In the genomic region with DNA sequence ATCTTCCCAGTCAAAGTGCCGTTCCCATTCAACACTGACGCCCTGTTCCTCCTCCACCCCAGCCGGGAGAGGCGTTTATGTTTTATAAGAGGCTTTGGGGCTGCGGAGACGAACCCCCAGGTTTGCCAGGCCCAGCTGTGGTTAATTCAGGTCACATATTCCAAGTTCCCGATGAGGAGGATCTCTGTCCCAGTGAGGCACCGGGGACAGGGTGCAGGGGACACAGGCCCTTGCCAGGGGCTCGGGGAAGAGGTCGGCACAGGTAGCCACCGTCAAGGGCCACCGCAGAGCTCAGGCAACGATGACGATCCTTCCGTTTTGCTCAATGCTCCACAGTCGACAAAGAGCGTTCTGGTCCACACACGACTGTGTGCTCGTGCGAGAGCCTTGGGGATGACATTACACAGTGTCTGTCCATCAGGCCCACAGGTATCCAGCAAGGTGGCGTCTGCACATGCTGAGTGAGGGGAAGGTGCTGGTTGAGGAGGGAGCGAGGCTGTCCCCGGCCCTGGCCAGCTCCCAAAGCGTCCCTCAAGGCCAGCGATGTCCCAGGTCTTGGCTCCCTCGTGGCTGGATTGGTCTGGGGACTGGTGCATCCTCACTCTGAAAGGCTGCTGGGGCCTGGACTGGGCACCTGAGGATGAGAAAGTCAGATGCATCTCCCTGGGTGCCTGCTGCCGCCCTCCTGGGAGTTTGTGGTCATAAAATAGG, we compare ENCODE assay signal across 12 cellular contexts.
DNase-seq lines count a peak whose midpoint lies in the region; ATAC-seq and TF ChIP-seq lines count a peak whose summit lies in the region.
"Had no signal": no experiment of that assay in that cellular context is flagged by ENCODE, and none has a peak within 500 bp of the region (broad histone marks: within the 10 kb centered on the region; RNA-seq: fewer than 3 reads in every experiment).

No MANE protein-coding gene starts in this region.

- DNase-seq in T-helper 2 cell treated with Interferon-gamma antibody and Interleukin-4, amounts not matched to agents 5 μg/mL and 100 μg/mL, for 36 hours (ENCODE audit: low spot score), result no peak
- DNase-seq in T-helper 2 cell, result no peak
- peak; percentile 34 for DNase-seq in GM13976 (ENCODE audit: low spot score)
- peak; percentile 81 for DNase-seq in osteocyte (ENCODE audit: extremely low spot score, unreplicated experiment)
- no peak for DNase-seq in T-helper 1 cell
- DNase-seq: glutamatergic neuron; NCI-H1105; small intestine; stimulated activated naive CD4-positive, alpha-beta T cell treated with Interleukin-2 at 50 U/mL for 16 hours had no signal

- no peaks in the 10 kb centered on the region for H3K9me3 Mint-ChIP-seq in T-helper 2 cell treated with Interferon-gamma antibody and Interleukin-4, amounts not matched to agents 5 μg/mL and 100 μg/mL, for 36 hours
- H3K9me3 Mint-ChIP-seq in brain, result peaks cover 0 to 4% (median 0%) of the 10 kb centered on the region in 5 experiments
- H3K9me3 Mint-ChIP-seq in osteocyte (ENCODE audit: unreplicated experiment), result no peaks in the 10 kb centered on the region

- H3K27me3 Mint-ChIP-seq in T-helper 2 cell treated with Interferon-gamma antibody and Interleukin-4, amounts not matched to agents 5 μg/mL and 100 μg/mL, for 36 hours (ENCODE audit: low read depth), result no peaks in the 10 kb centered on the region
- H3K27me3 Mint-ChIP-seq in brain (no peaks in the 10 kb centered on the region), osteocyte (ENCODE audit: unreplicated experiment) (no peaks in the 10 kb centered on the region)

- peak overlapping the region; percentile 55 for H3K27ac Mint-ChIP-seq in T-helper 2 cell treated with Interferon-gamma antibody and Interleukin-4, amounts not matched to agents 5 μg/mL and 100 μg/mL, for 36 hours
- peak overlapping the region in 3 of 5 experiments; percentile 17 to 65 (median 42) for H3K27ac Mint-ChIP-seq in brain
- no peak overlapping the region for H3K27ac Mint-ChIP-seq in osteocyte (ENCODE audit: unreplicated experiment)

- no peak for TF ChIP-seq CTCF in GM13976 (IDR thresholded peaks at IDR 0.05; ENCODE audit: borderline replicate concordance, control extremely low read depth, extremely low read depth, insufficient read depth, missing control alignments)
- no peak for TF ChIP-seq CTCF in brain (conservative IDR thresholded peaks at IDR 0.05)
- no peak for TF ChIP-seq CTCF in osteocyte (IDR thresholded peaks at IDR 0.05)

- H3K36me3 Mint-ChIP-seq in T-helper 2 cell treated with Interferon-gamma antibody and Interleukin-4, amounts not matched to agents 5 μg/mL and 100 μg/mL, for 36 hours (ENCODE audit: low read depth), result no peaks in the 10 kb centered on the region
- H3K36me3 Mint-ChIP-seq in brain (no peaks in the 10 kb centered on the region), osteocyte (ENCODE audit: unreplicated experiment) (no peaks in the 10 kb centered on the region)

- H3K4me1 Mint-ChIP-seq in T-helper 2 cell treated with Interferon-gamma antibody and Interleukin-4, amounts not matched to agents 5 μg/mL and 100 μg/mL, for 36 hours (ENCODE audit: low read depth), result peaks cover 32% of the 10 kb centered on the region
- H3K4me1 Mint-ChIP-seq in brain (peaks cover 60% of the 10 kb centered on the region), osteocyte (ENCODE audit: unreplicated experiment) (no peaks in the 10 kb centered on the region)

- ATAC-seq in HG02798 (IDR thresholded peaks at IDR 0.05; ENCODE audit: poor library complexity, unreplicated experiment), result no peak
- ATAC-seq in HG03565 (IDR thresholded peaks at IDR 0.05; ENCODE audit: unreplicated experiment), result no peak

- in situ Hi-C loops in GM13976 (cut with MboI; ENCODE audit: low sequenced_read_pairs, unreplicated experiment), result no loop called here

- H3K4me3 Mint-ChIP-seq in T-helper 2 cell treated with Interferon-gamma antibody and Interleukin-4, amounts not matched to agents 5 μg/mL and 100 μg/mL, for 36 hours, result peak overlapping the region; percentile 34
- no peak overlapping the region for H3K4me3 Mint-ChIP-seq in brain
- H3K4me3 Mint-ChIP-seq in osteocyte (ENCODE audit: unreplicated experiment), result no peak overlapping the region

Comparison
In these comparisons a context has a peak if more than half of its experiments do, and no peak if none do; other contexts are left out.
1. DNase-seq: peak in GM13976 (single experiment) and osteocyte (single experiment); none in T-helper 2 cell treated with Interferon-gamma antibody and Interleukin-4, amounts not matched to agents 5 μg/mL and 100 μg/mL, for 36 hours (single experiment), T-helper 2 cell (0 of 5) and T-helper 1 cell (0 of 5).